ENCODE assay signal across 6 cellular contexts in the genomic region with DNA sequence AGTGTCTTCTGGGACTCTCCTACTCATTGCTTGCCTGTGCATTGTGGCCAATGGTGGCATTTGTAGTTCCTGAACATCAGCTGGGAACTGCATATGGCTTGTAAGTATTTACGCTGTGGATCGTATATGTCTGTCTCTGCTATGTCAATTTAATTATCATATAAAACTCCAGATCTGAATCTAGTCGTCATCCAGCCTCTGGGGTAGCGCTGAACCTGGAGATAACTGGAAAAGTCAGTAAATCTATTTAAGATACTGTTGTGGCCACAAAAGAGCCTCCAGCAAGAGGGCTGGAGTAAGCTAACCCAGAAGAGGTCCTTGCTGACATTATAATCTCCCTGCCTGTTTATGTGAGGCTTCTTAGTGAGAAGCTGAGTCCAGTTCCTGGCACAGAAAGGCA.
"Had no signal": no experiment of that assay in that cellular context is flagged by ENCODE, and none has a peak within 500 bp of the region (broad histone marks: within the 10 kb centered on the region; RNA-seq: fewer than 3 reads in every experiment).

No MANE protein-coding gene starts in this region.

- H3K4me3 Mint-ChIP-seq: IgD-negative memory B cell had no signal

- H3K9me3 Mint-ChIP-seq: IgD-negative memory B cell had no signal

- DNase-seq: IMR-90, KBM-7 had no signal

- ATAC-seq: HepG2, K562 had no signal

- H3K27ac Mint-ChIP-seq: IgD-negative memory B cell had no signal

- H3K27me3 Mint-ChIP-seq: IgD-negative memory B cell had no signal

- H3K27ac ChIP-seq: HL-60 had no signal

- H3K4me3 ChIP-seq: K562 had no signal
